In the genomic region with DNA sequence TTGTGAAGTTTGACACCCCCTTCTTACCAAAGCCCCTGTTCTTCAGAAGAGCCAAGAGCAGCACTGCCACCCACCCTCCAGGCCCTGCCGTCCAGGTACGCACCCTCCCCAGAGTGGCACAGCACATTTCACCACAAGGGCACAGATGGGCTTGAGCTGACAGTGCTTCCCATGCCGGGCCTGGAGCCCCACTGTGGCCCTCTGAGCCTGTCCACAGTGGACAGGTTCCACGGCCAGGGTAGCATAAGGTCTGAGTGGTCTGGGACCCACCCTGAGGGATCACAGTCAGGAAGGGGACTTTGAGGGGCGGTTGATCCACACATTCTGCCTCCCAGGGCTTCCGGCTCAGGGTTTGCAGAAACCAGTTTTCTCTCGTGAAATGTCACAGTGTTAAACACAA, we compare ENCODE assay signal across 19 cellular contexts. TPM values are rescaled to one million over a fixed set of nuclear protein-coding genes. Genes with fewer than 3 reads are reported as not detected.
"Had no signal": no experiment of that assay in that cellular context is flagged by ENCODE, and none has a peak within 500 bp of the region (broad histone marks: within the 10 kb centered on the region; RNA-seq: fewer than 3 reads in every experiment).

No MANE protein-coding gene starts in this region.

- H3K4me1 Mint-ChIP-seq: immature natural killer cell, nephron progenitor cell had no signal

- H3K27me3 Mint-ChIP-seq: naive B cell; stimulated activated naive B cell treated with anti-CD40 and anti-IgM and Interleukin-4, amounts not matched to agents 10 μg/mL and 1 μg/mL and 100 μg/mL, for 72 hours had no signal

- H3K9me3 Mint-ChIP-seq: immature natural killer cell; naive B cell; nephron progenitor cell; stimulated activated naive B cell treated with anti-CD40 and anti-IgM and Interleukin-4, amounts not matched to agents 10 μg/mL and 1 μg/mL and 100 μg/mL, for 72 hours had no signal

- H3K4me3 Mint-ChIP-seq: immature natural killer cell; naive B cell; nephron progenitor cell; stimulated activated naive B cell treated with anti-CD40 and anti-IgM and Interleukin-4, amounts not matched to agents 10 μg/mL and 1 μg/mL and 100 μg/mL, for 72 hours had no signal

- DNase-seq: cortex of kidney; effector memory CD4-positive, alpha-beta T cell; glutamatergic neuron; immature natural killer cell; left colon; left ventricle myocardium superior; mesendoderm; naive B cell; nephron progenitor cell; psoas muscle; retina; stimulated activated CD4-positive, alpha-beta T cell treated with anti-CD3 and anti-CD28 coated beads, Interleukin-2, amount 100 ng/mL, for 24 hours; stimulated activated CD4-positive, alpha-beta T cell treated with anti-CD3 and anti-CD28 coated beads, Interleukin-4, amount 100 ng/mL, for 4 hours; stimulated activated naive B cell treated with anti-CD40 and anti-IgM and Interleukin-4, amounts not matched to agents 10 μg/mL and 1 μg/mL and 100 μg/mL, for 72 hours; stomach; trophoblast cell had no signal

- H3K27ac ChIP-seq: epithelial cell of prostate, esophagus muscularis mucosa, gastroesophageal sphincter, psoas muscle, stomach had no signal

- H3K27ac Mint-ChIP-seq: nephron progenitor cell; stimulated activated naive B cell treated with anti-CD40 and anti-IgM and Interleukin-4, amounts not matched to agents 10 μg/mL and 1 μg/mL and 100 μg/mL, for 72 hours had no signal

RNA-seq across cellular contexts. Expression of a gene that starts 31.1 kb away (rescaled TPM):
- total RNA-seq: left ventricle myocardium superior had no signal
